ENCODE assay signal across 8 cellular contexts in the genomic region with DNA sequence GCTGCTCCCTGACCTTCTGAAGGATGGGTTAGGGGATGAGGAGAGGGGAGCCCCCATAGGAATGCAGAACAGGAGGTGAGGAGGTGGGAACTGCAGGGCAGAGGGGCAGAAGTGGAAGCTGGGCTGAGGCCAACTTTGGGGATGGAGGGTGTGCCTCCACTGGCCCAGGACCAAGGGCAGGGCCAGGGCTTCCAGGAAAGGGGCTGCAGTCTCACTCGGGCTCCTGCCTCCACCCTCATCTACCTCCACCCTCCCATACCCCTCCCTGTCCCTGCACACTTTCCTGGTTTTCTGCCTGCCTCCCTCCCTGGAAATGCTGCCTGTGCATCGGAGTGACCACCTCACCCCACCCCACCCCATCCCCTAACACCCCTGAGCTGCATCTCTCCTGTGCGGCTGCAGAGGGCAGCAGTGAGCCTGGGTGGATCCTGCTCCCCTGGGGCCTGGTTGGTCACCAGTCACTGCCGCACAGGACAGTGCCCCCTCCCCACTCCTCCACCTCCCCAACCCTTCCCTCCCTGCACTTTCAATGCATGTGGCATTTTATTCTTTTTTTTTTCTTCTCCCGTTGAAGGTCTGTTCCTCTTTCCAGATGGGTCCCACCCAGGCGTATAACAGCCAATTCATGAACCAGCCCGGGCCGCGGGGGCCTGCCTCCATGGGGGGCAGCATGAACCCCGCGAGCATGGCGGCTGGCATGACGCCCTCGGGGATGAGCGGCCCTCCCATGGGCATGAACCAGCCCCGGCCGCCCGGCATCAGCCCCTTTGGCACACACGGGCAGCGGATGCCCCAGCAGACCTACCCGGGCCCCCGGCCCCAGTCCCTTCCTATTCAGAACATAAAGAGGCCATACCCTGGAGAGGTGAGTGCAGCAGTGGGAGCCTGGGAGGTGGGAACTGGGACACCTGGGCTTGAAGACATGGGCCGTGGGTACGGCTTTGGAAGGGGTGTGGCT. TPM values are rescaled to one million over a fixed set of nuclear protein-coding genes. Genes with fewer than 3 reads are reported as not detected.
DNase-seq lines count a peak whose midpoint lies in the region; ATAC-seq and TF ChIP-seq lines count a peak whose summit lies in the region.

No MANE protein-coding gene starts in this region.

- H3K4me3 Mint-ChIP-seq in activated CD4-positive, alpha-beta T cell treated with anti-CD3 and anti-CD28 coated beads, Interleukin-2, amount 10 ng/mL, durations not matched to agents 7 days and 5 days, result no peak overlapping the region

- CTCF ChIA-PET in activated CD4-positive, alpha-beta T cell treated with anti-CD3 and anti-CD28 coated beads, Interleukin-2, amount 10 ng/mL, durations not matched to agents 7 days and 5 days (lab: Charles Lee), result interaction anchor here (0.5 to 1.9 kb wide), 7 partner anchors 9 to 175 kb away, joined by 3 to 6 read pairs (median 3); no protein-coding TSS in a partner anchor

- H3K27ac ChIP-seq in skin epidermis, result peak overlapping the region; percentile 7 to 83 (median 75)

- peak; percentile 38 for DNase-seq in AG08395 (ENCODE audit: low spot score)
- peak; percentile 98 for DNase-seq in H7
- DNase-seq in activated CD4-positive, alpha-beta T cell treated with anti-CD3 and anti-CD28 coated beads, Interleukin-2, amount 10 ng/mL, durations not matched to agents 7 days and 5 days, result peak; percentile 31
- no peak for DNase-seq in fibroblast of pulmonary artery (ENCODE audit: low read depth)
- DNase-seq in NCI-H226, result no peak

- H3K36me3 Mint-ChIP-seq in activated CD4-positive, alpha-beta T cell treated with anti-CD3 and anti-CD28 coated beads, Interleukin-2, amount 10 ng/mL, durations not matched to agents 7 days and 5 days (ENCODE audit: low read depth), result peaks cover 13% of the 10 kb centered on the region

- ATAC-seq in GM19455 (IDR thresholded peaks at IDR 0.05; ENCODE audit: unreplicated experiment) (no peak), HG03521 (IDR thresholded peaks at IDR 0.05; ENCODE audit: unreplicated experiment) (no peak)

- H3K36me3 ChIP-seq in H7 (replicated peaks; ENCODE audit: control insufficient read depth, insufficient read depth, low read length), result peaks cover 8% of the 10 kb centered on the region

- H3K27me3 ChIP-seq in H7 (ENCODE audit: control insufficient read depth, insufficient read depth, low read length), result no peaks in the 10 kb centered on the region

- H3K27ac Mint-ChIP-seq in activated CD4-positive, alpha-beta T cell treated with anti-CD3 and anti-CD28 coated beads, Interleukin-2, amount 10 ng/mL, durations not matched to agents 7 days and 5 days, result no peak overlapping the region

- no peaks in the 10 kb centered on the region for H3K27me3 Mint-ChIP-seq in activated CD4-positive, alpha-beta T cell treated with anti-CD3 and anti-CD28 coated beads, Interleukin-2, amount 10 ng/mL, durations not matched to agents 7 days and 5 days

- H3K9me3 Mint-ChIP-seq in activated CD4-positive, alpha-beta T cell treated with anti-CD3 and anti-CD28 coated beads, Interleukin-2, amount 10 ng/mL, durations not matched to agents 7 days and 5 days, result no peaks in the 10 kb centered on the region

- H3K4me1 Mint-ChIP-seq in activated CD4-positive, alpha-beta T cell treated with anti-CD3 and anti-CD28 coated beads, Interleukin-2, amount 10 ng/mL, durations not matched to agents 7 days and 5 days, result peaks cover 30% of the 10 kb centered on the region

- POLR2A ChIA-PET in activated CD4-positive, alpha-beta T cell treated with anti-CD3 and anti-CD28 coated beads, Interleukin-2, amount 10 ng/mL, durations not matched to agents 7 days and 5 days (lab: Charles Lee), result no interaction called here

- H3K4me3 ChIP-seq in H7 (ENCODE audit: insufficient read depth, low read depth, low read length), result no peak overlapping the region
- no peak overlapping the region for H3K4me3 ChIP-seq in fibroblast of pulmonary artery (replicated peaks; ENCODE audit: low read depth, low read length)
- H3K4me3 ChIP-seq in skin epidermis, result no peak overlapping the region

- TF ChIP-seq CTCF in fibroblast of pulmonary artery (IDR thresholded peaks at IDR 0.05; ENCODE audit: low read length, missing control alignments), result peak; percentile 40

RNA-seq across cellular contexts. Expression of a gene that starts 54.2 kb away (rescaled TPM):
- 78.6 and 87.5 TPM in 2 replicates for total RNA-seq in H7 (2014; rRNA removed; shearing (Covaris generic))
- 10 to 100 TPM; 53.7 to 56.7 TPM for total RNA-seq in activated CD4-positive, alpha-beta T cell treated with anti-CD3 and anti-CD28 coated beads, Interleukin-2, amount 10 ng/mL, durations not matched to agents 7 days and 5 days

Comparison
In these comparisons a context has a peak if more than half of its experiments do, and no peak if none do; other contexts are left out.
1. DNase-seq: peak in AG08395 (single experiment), H7 (single experiment) and activated CD4-positive, alpha-beta T cell treated with anti-CD3 and anti-CD28 coated beads, Interleukin-2, amount 10 ng/mL, durations not matched to agents 7 days and 5 days (single experiment); none in fibroblast of pulmonary artery (single experiment) and NCI-H226 (single experiment).